Comparison of ENCODE assay signal across 7 cellular contexts in genomic region chr14:50599700-50600444, GRCh38. TPM values are rescaled to one million over a fixed set of nuclear protein-coding genes. Genes with fewer than 3 reads are reported as not detected.
DNase-seq lines count a peak whose midpoint lies in the region; FAIRE-seq and TF ChIP-seq lines count a peak whose summit lies in the region.

No MANE protein-coding gene starts in this region.

- H3K9me2 ChIP-seq in MM.1S (replicated peaks; ENCODE audit: insufficient read depth, low read length), result no peaks in the 10 kb centered on the region

- H3K79me2 ChIP-seq in MM.1S (ENCODE audit: low read length) (no peaks in the 10 kb centered on the region), keratinocyte (ENCODE audit: control insufficient read depth, insufficient read depth, low read length) (no peaks in the 10 kb centered on the region)

- peaks cover 6% of the 10 kb centered on the region for H3K4me1 Mint-ChIP-seq in type B pancreatic cell (ENCODE audit: unreplicated experiment)

- H3K4me3 ChIP-seq in GM06990 (replicated peaks; ENCODE audit: low read depth, low read length) (no peak overlapping the region), MM.1S (ENCODE audit: low read length) (no peak overlapping the region), astrocyte of the spinal cord (ENCODE audit: low read depth, low read length) (no peak overlapping the region), keratinocyte (ENCODE audit: control insufficient read depth in 2 of 3, extremely low read depth in 1 of 3, insufficient read depth in 2 of 3, low read depth in 1 of 3, low read length in 3 of 3) (no peak overlapping the region)

- no peaks in the 10 kb centered on the region for H3K36me3 Mint-ChIP-seq in type B pancreatic cell

- H3K36me3 ChIP-seq in GM06990 (ENCODE audit: control insufficient read depth, insufficient read depth, low read length) (no peaks in the 10 kb centered on the region), MM.1S (replicated peaks; ENCODE audit: insufficient read depth, low read length) (no peaks in the 10 kb centered on the region), keratinocyte (ENCODE audit: control insufficient read depth in 2 of 2, extremely low read depth in 1 of 2, insufficient read depth in 2 of 2, low read length in 2 of 2) (no peaks in the 10 kb centered on the region)

- H3K27me3 ChIP-seq in GM06990 (replicated peaks; ENCODE audit: control insufficient read depth, insufficient read depth, low read length) (no peaks in the 10 kb centered on the region), MM.1S (replicated peaks; ENCODE audit: insufficient read depth, low read length) (no peaks in the 10 kb centered on the region), keratinocyte (ENCODE audit: control insufficient read depth, extremely low read depth, insufficient read depth, low read length) (no peaks in the 10 kb centered on the region)

- FAIRE-seq in keratinocyte (lab: Jason Lieb, UNC), result peak; percentile 71

- H3K4me2 ChIP-seq in MM.1S (ENCODE audit: low read depth, low read length) (no peak overlapping the region), keratinocyte (ENCODE audit: control insufficient read depth, extremely low read depth, insufficient read depth, low read depth, low read length) (peak overlapping the region; percentile 63)

- H3F3A ChIP-seq in MM.1S (ENCODE audit: insufficient read depth, low read length), result no peaks in the 10 kb centered on the region

- H3K9me3 ChIP-seq in MM.1S (replicated peaks; ENCODE audit: insufficient read depth, low read length) (no peaks in the 10 kb centered on the region), keratinocyte (ENCODE audit: control insufficient read depth, low read depth, low read length) (no peaks in the 10 kb centered on the region)

- no peaks in the 10 kb centered on the region for H3K4me1 ChIP-seq in MM.1S (ENCODE audit: low read length)
- H3K4me1 ChIP-seq in keratinocyte (ENCODE audit: control insufficient read depth, extremely low read depth, insufficient read depth, low read length), result peaks cover 26% of the 10 kb centered on the region

- H2AFZ ChIP-seq in MM.1S (ENCODE audit: low read length), result no peak overlapping the region
- H2AFZ ChIP-seq in keratinocyte (ENCODE audit: control insufficient read depth, low read length), result no peak overlapping the region

- peak overlapping the region; percentile 38 for H3K4me3 Mint-ChIP-seq in type B pancreatic cell

- H3K9ac ChIP-seq in MM.1S (ENCODE audit: low read length) (no peak overlapping the region), keratinocyte (ENCODE audit: control insufficient read depth, extremely low read depth, insufficient read depth, low read length) (no peak overlapping the region)

- H3K27ac ChIP-seq in MM.1S (ENCODE audit: low read length), result no peak overlapping the region
- H3K27ac ChIP-seq in keratinocyte (ENCODE audit: control insufficient read depth, insufficient read depth, low read length), result peak overlapping the region; percentile 54

- peak overlapping the region; percentile 75 for H3K27ac Mint-ChIP-seq in type B pancreatic cell

- no peaks in the 10 kb centered on the region for H3K9me3 Mint-ChIP-seq in type B pancreatic cell

- in situ Hi-C loops in astrocyte of the spinal cord (cut with HindIII; ENCODE audit: low sequenced_read_pairs), result no loop called here

- dilution Hi-C loops in keratinocyte (cut with MboI; ENCODE audit: extremely low pct_ligation_motif_present, low sequenced_read_pairs), result no loop called here

- peak; percentile 18 for DNase-seq in GM06990 (ENCODE audit: extremely low read depth, insufficient read length)
- peak; percentile 14 for DNase-seq in MM.1S
- DNase-seq in astrocyte of the spinal cord (ENCODE audit: low read depth, low spot score), result peak; percentile 63
- peak; percentile 17 for DNase-seq in keratinocyte (ENCODE audit: low read depth, low spot score)
- DNase-seq in type B pancreatic cell (ENCODE audit: extremely low spot score, unreplicated experiment), result no peak
- no peak for DNase-seq in germinal center (ENCODE audit: low spot score)
- no peak for DNase-seq in COR-L47 (lab: John Stamatoyannopoulos, UW)

- H4K20me1 ChIP-seq in MM.1S (ENCODE audit: insufficient read depth, low read length) (no peaks in the 10 kb centered on the region), keratinocyte (ENCODE audit: control insufficient read depth, extremely low read depth, insufficient read depth, low read length) (no peaks in the 10 kb centered on the region)

- H3K27me3 Mint-ChIP-seq in type B pancreatic cell, result no peaks in the 10 kb centered on the region

- no peaks in the 10 kb centered on the region for H3K9me1 ChIP-seq in keratinocyte (ENCODE audit: control insufficient read depth, extremely low read depth, insufficient read depth, low read length)

- TF ChIP-seq CTCF in GM06990 (IDR thresholded peaks at IDR 0.05; ENCODE audit: insufficient read depth, low read length, poor library complexity, severe bottlenecking) (peak; percentile 59), MM.1S (IDR thresholded peaks at IDR 0.05; ENCODE audit: low read length) (peak; percentile 44), astrocyte of the spinal cord (IDR thresholded peaks at IDR 0.05; ENCODE audit: low read depth, low read length) (peak; percentile 61), keratinocyte (optimal IDR thresholded peaks at IDR 0.05 in 1 of 3, IDR thresholded peaks at IDR 0.05 in 1 of 3, conservative IDR thresholded peaks at IDR 0.05 in 1 of 3; ENCODE audit: extremely low read depth in 1 of 3, insufficient read depth in 2 of 3, low read length in 3 of 3) (peak in 2 of 3 experiments; percentile 15 to 40), type B pancreatic cell (conservative IDR thresholded peaks at IDR 0.05) (peak; percentile 76)

RNA-seq across cellular contexts. Expression of gene ATL1, which starts 39.9 kb away (rescaled TPM):
- polyA plus RNA-seq in keratinocyte, result 3.6 to 6.8 TPM (median 4.0 TPM) in 3 replicates
- polyA plus RNA-seq in keratinocyte (2011; ENCODE audit: low read depth), result 2.7 TPM
- polyA plus RNA-seq in keratinocyte (2011; cell fraction: cytosol; rRNA removed), result 3.0 and 5.8 TPM in 2 replicates
- polyA plus RNA-seq in keratinocyte (2011; cell fraction: nucleus; rRNA removed), result 5.1 and 6.5 TPM in 2 replicates
- polyA plus RNA-seq in keratinocyte (2012; ENCODE audit: low replicate concordance), result 1.9 and 3.5 TPM in 2 replicates
- polyA minus RNA-seq in keratinocyte, result 0.23 to 6.4 TPM (median 2.5 TPM) in 3 replicates
- 2.3 TPM for polyA minus RNA-seq in keratinocyte (2011; cell fraction: cytosol; rRNA and poly(A)+ RNA removed)
- polyA minus RNA-seq in keratinocyte (2011; cell fraction: nucleus; rRNA and poly(A)+ RNA removed), result 3.7 and 5.5 TPM in 2 replicates
- 5.7 and 7.3 TPM in 2 replicates for total RNA-seq in type B pancreatic cell (ENCODE audit: low replicate concordance)

Comparison
In these comparisons a context has a peak if more than half of its experiments do, and no peak if none do; other contexts are left out.
1. DNase-seq: peak in GM06990 (single experiment), MM.1S (single experiment), astrocyte of the spinal cord (single experiment) and keratinocyte (single experiment); none in type B pancreatic cell (single experiment), germinal center (single experiment) and COR-L47 (single experiment).
2. Peak in every context shown above with its lines, with median percentiles within 50 percentile points of each other: CTCF ChIP-seq.